Comparison of ENCODE assay signal across 15 cellular contexts in genomic region chr4:25531272-25531671, GRCh38.
DNase-seq lines count a peak whose midpoint lies in the region; ATAC-seq, FAIRE-seq and TF ChIP-seq lines count a peak whose summit lies in the region.
"Had no signal": no experiment of that assay in that cellular context is flagged by ENCODE, and none has a peak within 500 bp of the region (broad histone marks: within the 10 kb centered on the region; RNA-seq: fewer than 3 reads in every experiment).

No MANE protein-coding gene starts in this region.

- no peak overlapping the region for H3K9ac ChIP-seq in H1 (replicated peaks in 1 of 4; ENCODE audit: extremely low read depth in 1 of 4, low read depth in 3 of 4, low read length in 3 of 4)

- no peak overlapping the region for H3K18ac ChIP-seq in H1 (ENCODE audit: extremely low read depth, low read length)

- no peak overlapping the region for H3K56ac ChIP-seq in H1 (replicated peaks; ENCODE audit: insufficient read length, low read depth, low read length)

- no peak overlapping the region for H2BK120ac ChIP-seq in H1 (replicated peaks; ENCODE audit: low read depth, low read length)

- H3K36me3 ChIP-seq in H1 (ENCODE audit: control insufficient read depth in 2 of 4, insufficient read depth in 4 of 4, low read length in 3 of 4) (no peaks in the 10 kb centered on the region), osteoblast (ENCODE audit: insufficient read depth, low read length) (no peaks in the 10 kb centered on the region)
- H3K36me3 ChIP-seq: suprapubic skin had no signal

- no peak overlapping the region for H2BK12ac ChIP-seq in H1 (ENCODE audit: low read depth, low read length)

- no peaks in the 10 kb centered on the region; the same call in 1 of the 2 replicates for H3K23me2 ChIP-seq in H1 (ENCODE audit: low read depth, low read length)

- POLR2A ChIA-PET in H1 (lab: Charles Lee; ENCODE audit: partially characterized antibody) = interaction anchor here (1.1 kb wide), 1 partner anchor 9 kb away, joined by 3 read pairs; no protein-coding TSS in a partner anchor

- H2AFZ ChIP-seq in H1 (ENCODE audit: low read length) (no peak overlapping the region), osteoblast (ENCODE audit: low read length) (no peak overlapping the region)

- CTCF ChIA-PET in H1 (lab: Charles Lee; ENCODE audit: partially characterized antibody) = interaction anchor here (0.6 to 6.1 kb wide), 54 partner anchors 11 to 456 kb away, joined by 3 to 32 read pairs (median 4); partner anchors contain the start of gene SLC34A2

- no peak overlapping the region for H4K8ac ChIP-seq in H1 (ENCODE audit: extremely low read depth, insufficient read depth, low read length)

- TF ChIP-seq POLR2A in H1 (IDR thresholded peaks at IDR 0.05; ENCODE audit: control extremely low read depth in 1 of 2, low read depth in 2 of 2, low read length in 2 of 2) = no peak

- no peak for ATAC-seq in GM18868 (IDR thresholded peaks at IDR 0.05; ENCODE audit: unreplicated experiment)
- ATAC-seq: right cardiac atrium had no signal

- H4K20me1 ChIP-seq in H1 (replicated peaks in 1 of 2; ENCODE audit: control insufficient read depth in 1 of 2, insufficient read depth in 2 of 2, low read length in 2 of 2) = no peaks in the 10 kb centered on the region
- no peaks in the 10 kb centered on the region for H4K20me1 ChIP-seq in osteoblast (ENCODE audit: insufficient read depth, low read length)

- no peak for TF ChIP-seq EP300 in H1 (IDR thresholded peaks at IDR 0.05; ENCODE audit: borderline replicate concordance in 1 of 2, low read depth in 2 of 2, low read length in 2 of 2)

- DNase-seq in NAMALWA (ENCODE audit: low spot score) = peak; percentile 24
- no peak for DNase-seq in H1 (ENCODE audit: low read depth in 1 of 2, low spot score in 2 of 2)
- peak; percentile 57 for DNase-seq in osteoblast (ENCODE audit: insufficient read length, low spot score, missing footprints)
- DNase-seq in activated CD4-positive, CD25-positive, alpha-beta regulatory T cell treated with anti-CD3 and anti-CD28 coated beads, Interleukin-2, amount 50 U/mL, for 72 hours = no peak
- DNase-seq in SIG-M5 treated with dmso at 0.1 percent for 504 hours (lab: John Stamatoyannopoulos, UW; ENCODE audit: unreplicated experiment) = no peak
- no peak for DNase-seq in amygdala (lab: John Stamatoyannopoulos, UW)
- DNase-seq: DMS79 treated with DMSO at 0.1 percent for 48 hours; effector memory CD4-positive, alpha-beta T cell; midbrain; NCI-H1694; OCI-M1; right cardiac atrium had no signal

- H3K27ac ChIP-seq in H1 (ENCODE audit: low read depth, low read length) (no peak overlapping the region), osteoblast (ENCODE audit: low read depth, low read length) (no peak overlapping the region)
- H3K27ac ChIP-seq: suprapubic skin had no signal

- FAIRE-seq in H1 (lab: Jason Lieb, UNC) = peak; percentile 68

- peak; percentile 38 to 54 for TF ChIP-seq RAD21 in H1 (IDR thresholded peaks at IDR 0.05 in 1 of 2, conservative IDR thresholded peaks at IDR 0.05 in 1 of 2; ENCODE audit: low read depth in 2 of 2, low read length in 2 of 2)

- no peak overlapping the region for H4K5ac ChIP-seq in H1 (ENCODE audit: insufficient read length, low read depth, low read length)

- H3K9me3 ChIP-seq in H1 (ENCODE audit: insufficient read depth in 2 of 2, low read depth in 1 of 2, low read length in 1 of 2) (no peaks in the 10 kb centered on the region), osteoblast (ENCODE audit: low read depth, low read length) (no peaks in the 10 kb centered on the region)
- H3K9me3 ChIP-seq: suprapubic skin had no signal

- H3K79me2 ChIP-seq in H1 (ENCODE audit: control insufficient read depth in 1 of 2, insufficient read depth in 2 of 2, low read length in 2 of 2) (no peaks in the 10 kb centered on the region), osteoblast (ENCODE audit: insufficient read depth, low read length) (no peaks in the 10 kb centered on the region)

- no peaks in the 10 kb centered on the region for H3K27me3 ChIP-seq in H1 (replicated peaks in 1 of 4; ENCODE audit: control insufficient read depth in 3 of 4, extremely low read depth in 1 of 4, insufficient read depth in 3 of 4, low read length in 3 of 4)
- H3K27me3 ChIP-seq in osteoblast (ENCODE audit: insufficient read depth, low read length) = peaks cover 11% of the 10 kb centered on the region
- H3K27me3 ChIP-seq: suprapubic skin had no signal

- no peak overlapping the region for H2AK5ac ChIP-seq in H1 (ENCODE audit: low read depth, low read length)

- no peak overlapping the region for H2BK15ac ChIP-seq in H1 (ENCODE audit: low read length)

- H3K4me3 ChIP-seq in H1 (ENCODE audit: extremely low read depth in 1 of 4, insufficient read depth in 2 of 4, low read depth in 3 of 4, low read length in 4 of 4) = no peak overlapping the region
- no peak overlapping the region for H3K4me3 ChIP-seq in osteoblast (ENCODE audit: insufficient read depth, low read length)
- H3K4me3 ChIP-seq: suprapubic skin had no signal

- H2BK20ac ChIP-seq in H1 (ENCODE audit: low read length) = no peak overlapping the region

- no peak overlapping the region for H3K14ac ChIP-seq in H1 (ENCODE audit: insufficient read length)

- peak; percentile 43 for TF ChIP-seq CTCF in GM12873 (IDR thresholded peaks at IDR 0.05; ENCODE audit: insufficient read depth, low read depth, low read length, missing control alignments)
- TF ChIP-seq CTCF in H1 (IDR thresholded peaks at IDR 0.05; ENCODE audit: control extremely low read depth in 1 of 3, insufficient read depth in 1 of 3, low read depth in 1 of 3, low read length in 3 of 3) = peak; percentile 8 to 44 (median 37); a peak in 3 of 4 replicates
- TF ChIP-seq CTCF in osteoblast (IDR thresholded peaks at IDR 0.05; ENCODE audit: extremely low read depth, low read depth, low read length) = peak; percentile 54

- H3K79me1 ChIP-seq in H1 (ENCODE audit: low read depth, low read length) = no peaks in the 10 kb centered on the region

- H3K23ac ChIP-seq in H1 (ENCODE audit: insufficient read length) = no peak overlapping the region

- H4K91ac ChIP-seq in H1 (replicated peaks; ENCODE audit: insufficient read length, low read length) = no peak overlapping the region

- no peaks in the 10 kb centered on the region for H3K4me1 ChIP-seq in H1 (replicated peaks in 1 of 4; ENCODE audit: control insufficient read depth in 3 of 4, insufficient read depth in 4 of 4, low read length in 3 of 4)
- H3K4me1 ChIP-seq in osteoblast (ENCODE audit: insufficient read depth, low read length) = no peaks in the 10 kb centered on the region
- H3K4me1 ChIP-seq: suprapubic skin had no signal

- no peak overlapping the region for H2BK5ac ChIP-seq in H1 (ENCODE audit: low read depth, low read length)

- H3K4me2 ChIP-seq in H1 (ENCODE audit: insufficient read depth in 1 of 2, low read depth in 2 of 2, low read length in 2 of 2) = no peak overlapping the region
- H3K4me2 ChIP-seq in osteoblast (ENCODE audit: insufficient read depth, low read length) = no peak overlapping the region

- no peak overlapping the region for H3K4ac ChIP-seq in H1 (replicated peaks; ENCODE audit: insufficient read length, low read depth, low read length)

TF ChIP-seq in H1, 55 proteins besides CTCF, POLR2A, EP300 and RAD21:
- TF ChIP-seq RXRA (IDR thresholded peaks at IDR 0.05; ENCODE audit: insufficient read depth, low read depth, low read length) (no peak), BCL11A (IDR thresholded peaks at IDR 0.05; ENCODE audit: low read depth in 2 of 2, low read length in 2 of 2) (no peak), SRF (IDR thresholded peaks at IDR 0.05; ENCODE audit: low read depth, low read length) (no peak), NANOG (IDR thresholded peaks at IDR 0.05; ENCODE audit: insufficient read depth, low read depth, low read length, poor library complexity, severe bottlenecking) (no peak), MAFK (IDR thresholded peaks at IDR 0.05; ENCODE audit: low read depth, low read length) (no peak), EGR1 (IDR thresholded peaks at IDR 0.05; ENCODE audit: borderline replicate concordance, low read depth, low read length) (no peak)
TF ChIP-seq in H1: peak in this region for 0.

Comparison
In these comparisons a context has a peak if more than half of its experiments do, and no peak if none do; other contexts are left out.
1. DNase-seq: peak in NAMALWA (single experiment) and osteoblast (single experiment); none in H1 (0 of 2), activated CD4-positive, CD25-positive, alpha-beta regulatory T cell treated with anti-CD3 and anti-CD28 coated beads, Interleukin-2, amount 50 U/mL, for 72 hours (single experiment), SIG-M5 treated with dmso at 0.1 percent for 504 hours (single experiment) and amygdala (0 of 56).
2. Peak in every context shown above with its lines, with median percentiles within 50 percentile points of each other: CTCF ChIP-seq.